Comparison of ENCODE assay signal across 18 cellular contexts in genomic region chr18:47771922-47772321, GRCh38.
"Had no signal": no experiment of that assay in that cellular context is flagged by ENCODE, and none has a peak within 500 bp of the region (broad histone marks: within the 10 kb centered on the region; RNA-seq: fewer than 3 reads in every experiment).

No MANE protein-coding gene starts in this region.

- H3K27ac Mint-ChIP-seq: nephron progenitor cell; stimulated activated effector memory CD8-positive, alpha-beta T cell treated with anti-CD3 and anti-CD28 coated beads, Interleukin-12 subunit alpha, Interleukin-12 subunit beta, amount 100 ng/mL, for 72 hours; type B pancreatic cell had no signal

- H3K4me1 ChIP-seq: left lung, parathyroid adenoma, prostate gland, right atrium auricular region, stomach, thyroid gland had no signal

- H3K79me2 ChIP-seq: parathyroid adenoma had no signal

- H3K36me3 Mint-ChIP-seq: naive thymus-derived CD8-positive, alpha-beta T cell; stimulated activated effector memory CD8-positive, alpha-beta T cell treated with anti-CD3 and anti-CD28 coated beads, Interleukin-12 subunit alpha, Interleukin-12 subunit beta, amount 100 ng/mL, for 72 hours; type B pancreatic cell had no signal

- H2AFZ ChIP-seq: parathyroid adenoma had no signal

- H3K4me1 Mint-ChIP-seq: stimulated activated effector memory CD8-positive, alpha-beta T cell treated with anti-CD3 and anti-CD28 coated beads, Interleukin-12 subunit alpha, Interleukin-12 subunit beta, amount 100 ng/mL, for 72 hours had no signal

- H3K36me3 ChIP-seq: esophagus squamous epithelium, heart right ventricle, left lung, neutrophil, prostate gland, right atrium auricular region, stomach, thyroid gland had no signal

- DNase-seq: dorsolateral prefrontal cortex, esophagus squamous epithelium, hippocampal formation, left cardiac atrium had no signal

- ATAC-seq: sciatic nerve had no signal

- H3K4me3 ChIP-seq: dorsolateral prefrontal cortex, esophagus squamous epithelium, heart right ventricle, left lung, prostate gland, right atrium auricular region, stomach, thyroid gland had no signal

- H3K27me3 ChIP-seq: heart right ventricle, left lung, neutrophil, right atrium auricular region, stomach, thyroid gland had no signal

- H3K27ac ChIP-seq: dorsolateral prefrontal cortex, epithelial cell of prostate, esophagus squamous epithelium, heart right ventricle, left lung, neutrophil, parathyroid adenoma, prostate gland, right atrium auricular region, stomach, thyroid gland had no signal

- H3K9me3 ChIP-seq: esophagus squamous epithelium, heart right ventricle, left lung, neutrophil, prostate gland, right atrium auricular region, stomach, thyroid gland had no signal

- H3K9me3 Mint-ChIP-seq: naive thymus-derived CD8-positive, alpha-beta T cell; stimulated activated effector memory CD8-positive, alpha-beta T cell treated with anti-CD3 and anti-CD28 coated beads, Interleukin-12 subunit alpha, Interleukin-12 subunit beta, amount 100 ng/mL, for 72 hours; type B pancreatic cell had no signal

- H3K9ac ChIP-seq: parathyroid adenoma had no signal

- H3K4me3 Mint-ChIP-seq: naive thymus-derived CD8-positive, alpha-beta T cell; nephron progenitor cell; stimulated activated effector memory CD8-positive, alpha-beta T cell treated with anti-CD3 and anti-CD28 coated beads, Interleukin-12 subunit alpha, Interleukin-12 subunit beta, amount 100 ng/mL, for 72 hours; type B pancreatic cell had no signal
